1 cellular context compared by ENCODE assay signal in genomic region chr19:16614941-16615340, GRCh38.
TF ChIP-seq lines count a peak whose summit lies in the region.

No MANE protein-coding gene starts in this region.

TF ChIP-seq in K562, 482 proteins besides CTCF, POLR2A, EP300 and RAD21:
- no peak for TF ChIP-seq C11orf30 (IDR thresholded peaks at IDR 0.05; ENCODE audit: low read depth)
